In the genomic region with DNA sequence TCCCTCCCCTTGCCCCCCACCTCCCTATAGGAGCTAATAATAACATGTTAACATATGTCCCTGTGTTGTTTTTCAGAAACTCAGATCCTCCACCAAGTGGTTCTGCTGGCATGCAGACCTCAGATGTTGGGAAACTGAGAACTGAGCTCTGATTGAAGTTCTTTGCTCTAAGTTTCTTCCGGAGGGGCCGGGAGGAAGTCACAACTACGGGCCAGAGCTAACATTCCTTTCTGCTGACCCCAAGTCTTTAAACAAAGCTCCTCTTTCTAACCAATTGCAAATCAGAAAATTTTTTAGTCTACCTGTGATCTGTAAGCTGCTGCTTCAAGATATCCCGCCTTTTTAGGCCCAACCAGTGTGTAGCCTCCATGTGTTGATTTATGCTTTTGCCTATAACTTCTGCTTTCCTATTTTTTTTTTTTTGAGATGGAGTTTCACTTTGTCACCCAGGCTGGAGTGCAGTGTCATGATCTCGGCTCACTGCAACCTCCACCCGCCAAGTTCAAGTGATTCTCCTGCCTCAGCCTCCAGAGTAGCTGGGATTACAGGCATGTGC, we compare ENCODE assay signal across 17 cellular contexts.
"Had no signal": no experiment of that assay in that cellular context is flagged by ENCODE, and none has a peak within 500 bp of the region (broad histone marks: within the 10 kb centered on the region; RNA-seq: fewer than 3 reads in every experiment).

No MANE protein-coding gene starts in this region.

- H3K27me3 Mint-ChIP-seq: activated naive CD8-positive, alpha-beta T cell treated with anti-CD3 and anti-CD28 coated beads for 36 hours had no signal

- H3K9me3 ChIP-seq: gastroesophageal sphincter, left lung, mucosa of descending colon, vagina had no signal

- H3K36me3 Mint-ChIP-seq: activated naive CD8-positive, alpha-beta T cell treated with anti-CD3 and anti-CD28 coated beads for 36 hours; naive thymus-derived CD8-positive, alpha-beta T cell; stimulated activated effector memory CD8-positive, alpha-beta T cell treated with anti-CD3 and anti-CD28 coated beads, Interleukin-12 subunit alpha, Interleukin-12 subunit beta, amount 100 ng/mL, for 72 hours had no signal

- H3K4me1 ChIP-seq: left lung, vagina had no signal

- H3K4me1 Mint-ChIP-seq: activated CD4-positive, alpha-beta T cell treated with anti-CD3 and anti-CD28 coated beads, Interleukin-2, amount 10 ng/mL, durations not matched to agents 7 days and 5 days; activated naive CD8-positive, alpha-beta T cell treated with anti-CD3 and anti-CD28 coated beads for 36 hours; endodermal cell; stimulated activated effector memory CD8-positive, alpha-beta T cell treated with anti-CD3 and anti-CD28 coated beads, Interleukin-12 subunit alpha, Interleukin-12 subunit beta, amount 100 ng/mL, for 72 hours had no signal

- H3K27me3 ChIP-seq: brain microvascular endothelial cell, dorsolateral prefrontal cortex, gastroesophageal sphincter, left lung, vagina had no signal

- ATAC-seq: gastroesophageal sphincter; left lung; mucosa of descending colon; naive thymus-derived CD8-positive, alpha-beta T cell; stimulated activated effector memory CD8-positive, alpha-beta T cell treated with anti-CD3 and anti-CD28 coated beads, Interleukin-12 subunit alpha, Interleukin-12 subunit beta, amount 100 ng/mL, for 72 hours had no signal

- FAIRE-seq: kidney had no signal

- H3K36me3 ChIP-seq: brain microvascular endothelial cell, gastroesophageal sphincter, left lung, vagina had no signal

- H3K27ac Mint-ChIP-seq: activated CD4-positive, alpha-beta T cell treated with anti-CD3 and anti-CD28 coated beads, Interleukin-2, amount 10 ng/mL, durations not matched to agents 7 days and 5 days; activated naive CD8-positive, alpha-beta T cell treated with anti-CD3 and anti-CD28 coated beads for 36 hours; endodermal cell; naive thymus-derived CD8-positive, alpha-beta T cell; stimulated activated effector memory CD8-positive, alpha-beta T cell treated with anti-CD3 and anti-CD28 coated beads, Interleukin-12 subunit alpha, Interleukin-12 subunit beta, amount 100 ng/mL, for 72 hours had no signal

- H3K4me3 Mint-ChIP-seq: activated CD4-positive, alpha-beta T cell treated with anti-CD3 and anti-CD28 coated beads, Interleukin-2, amount 10 ng/mL, durations not matched to agents 7 days and 5 days; activated naive CD8-positive, alpha-beta T cell treated with anti-CD3 and anti-CD28 coated beads for 36 hours; endodermal cell; naive thymus-derived CD8-positive, alpha-beta T cell; stimulated activated effector memory CD8-positive, alpha-beta T cell treated with anti-CD3 and anti-CD28 coated beads, Interleukin-12 subunit alpha, Interleukin-12 subunit beta, amount 100 ng/mL, for 72 hours had no signal

- H3K4me3 ChIP-seq: dorsolateral prefrontal cortex, gastroesophageal sphincter, left lung, mucosa of descending colon, vagina had no signal

- DNase-seq: activated CD4-positive, alpha-beta T cell treated with anti-CD3 and anti-CD28 coated beads, Interleukin-2, amount 10 ng/mL, durations not matched to agents 7 days and 5 days; activated CD8-positive, alpha-beta memory T cell treated with anti-CD3 and anti-CD28 coated beads for 24 hours; activated gamma-delta T cell treated with Interleukin-2 at 50 U/mL for 16 hours; activated naive CD8-positive, alpha-beta T cell treated with anti-CD3 and anti-CD28 coated beads for 36 hours; anterior cingulate cortex; brain microvascular endothelial cell; cerebellar nuclear complex; dorsolateral prefrontal cortex; endodermal cell; erythroblast; kidney; left lung; mucosa of descending colon; naive thymus-derived CD8-positive, alpha-beta T cell had no signal

- H3K27ac ChIP-seq: brain microvascular endothelial cell, dorsolateral prefrontal cortex, gastroesophageal sphincter, left lung, vagina had no signal

- H3K9me3 Mint-ChIP-seq: activated CD4-positive, alpha-beta T cell treated with anti-CD3 and anti-CD28 coated beads, Interleukin-2, amount 10 ng/mL, durations not matched to agents 7 days and 5 days; activated naive CD8-positive, alpha-beta T cell treated with anti-CD3 and anti-CD28 coated beads for 36 hours; endodermal cell; naive thymus-derived CD8-positive, alpha-beta T cell; stimulated activated effector memory CD8-positive, alpha-beta T cell treated with anti-CD3 and anti-CD28 coated beads, Interleukin-12 subunit alpha, Interleukin-12 subunit beta, amount 100 ng/mL, for 72 hours had no signal
